Comparison of ENCODE assay signal across 13 cellular contexts in the genomic region with DNA sequence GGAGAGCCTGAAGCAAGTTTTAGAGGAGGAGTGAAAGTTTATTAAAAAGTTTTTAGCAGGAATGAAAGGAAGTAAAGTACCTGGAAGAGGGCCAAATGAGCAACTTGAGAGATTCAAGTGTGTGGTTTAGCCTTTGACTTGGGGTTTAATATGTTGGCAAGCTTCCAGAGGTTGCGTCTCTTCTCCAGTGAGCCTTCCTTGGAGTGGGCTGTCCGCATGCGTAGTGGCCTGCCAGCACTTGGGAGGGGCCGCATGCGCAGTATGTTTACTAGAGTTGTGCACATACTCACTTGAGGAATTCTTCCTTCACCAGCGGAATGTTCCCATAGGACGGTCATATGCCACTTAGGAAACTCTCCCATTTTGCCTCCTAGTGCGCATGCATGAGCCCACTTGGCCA.
A peak's percentile ranks its signal among the peaks of the same experiment; 100 is the strongest.
DNase-seq lines count a peak whose midpoint lies in the region; ATAC-seq and TF ChIP-seq lines count a peak whose summit lies in the region.
"Had no signal": no experiment of that assay in that cellular context is flagged by ENCODE, and none has a peak within 500 bp of the region (broad histone marks: within the 10 kb centered on the region; RNA-seq: fewer than 3 reads in every experiment).

No MANE protein-coding gene starts in this region.

- H2AK5ac ChIP-seq in mesenchymal stem cell (ENCODE audit: low read length, severe bottlenecking), result no peak overlapping the region

- H4K8ac ChIP-seq in mesenchymal stem cell (ENCODE audit: low read length), result no peak overlapping the region

- no peaks in the 10 kb centered on the region for H3K36me3 Mint-ChIP-seq in natural killer cell treated with Interleukin-12 subunit alpha and Interleukin-12 subunit beta and Interleukin-15 and Interleukin-18, amount 100 ng/mL, for 72 hours

- DNase-seq in DMS53 treated with DMSO at 0.1 percent for 48 hours (lab: John Stamatoyannopoulos, UW; ENCODE audit: unreplicated experiment), result peak; percentile 20
- peak; percentile 60 for DNase-seq in LoVo (ENCODE audit: low spot score)
- DNase-seq in astrocyte of the hippocampus (ENCODE audit: low read depth, low spot score), result peak; percentile 37
- DNase-seq in mesenchymal stem cell, result peak; percentile 78
- DNase-seq in SHP77 treated with DMSO at 0.1 percent for 48 hours (lab: John Stamatoyannopoulos, UW), result no peak
- no peak for DNase-seq in natural killer cell treated with Interleukin-12 subunit alpha and Interleukin-12 subunit beta and Interleukin-15 and Interleukin-18, amount 100 ng/mL, for 72 hours (ENCODE audit: low spot score)
- no peak for DNase-seq in GM13977 (ENCODE audit: low spot score)
- DNase-seq: activated B cell treated with CpG ODN at 0.5 μM for 24 hours; activated T-cell treated with anti-CD3 and anti-CD28 coated beads, Interleukin-2, amount 50 U/mL, for 4 hours; islet precursor cell; NCI-H2081 treated with DMSO at 0.1 percent for 48 hours had no signal

- no peak overlapping the region for H2BK120ac ChIP-seq in mesenchymal stem cell (ENCODE audit: low read depth, low read length)

- H3K36me3 ChIP-seq in mesenchymal stem cell (ENCODE audit: control insufficient read depth in 1 of 2, insufficient read depth in 2 of 2, low read depth in 1 of 2, low read length in 2 of 2), result no peaks in the 10 kb centered on the region
- H3K36me3 ChIP-seq: BLaER1 had no signal

- no peak overlapping the region for H2BK15ac ChIP-seq in mesenchymal stem cell (ENCODE audit: low read depth, poor library complexity, severe bottlenecking)

- no peak overlapping the region for H2BK5ac ChIP-seq in mesenchymal stem cell (ENCODE audit: low read depth, low read length, poor library complexity, severe bottlenecking)

- TF ChIP-seq CTCF in GM13977 (IDR thresholded peaks at IDR 0.05; ENCODE audit: extremely low read depth, insufficient read depth, missing control alignments), result no peak

- no peak overlapping the region for H3K4me3 ChIP-seq in mesenchymal stem cell (ENCODE audit: insufficient read depth in 1 of 2, low read depth in 1 of 2, low read length in 2 of 2)
- H3K4me3 ChIP-seq: BLaER1 had no signal

- H3K9ac ChIP-seq in mesenchymal stem cell (ENCODE audit: low read length), result no peak overlapping the region
- H3K9ac ChIP-seq: BLaER1 had no signal

- no peak for ATAC-seq in HG03097 (IDR thresholded peaks at IDR 0.05; ENCODE audit: low FRiP score, unreplicated experiment)
- no peak for ATAC-seq in natural killer cell treated with Interleukin-12 subunit alpha and Interleukin-12 subunit beta and Interleukin-15 and Interleukin-18, amount 100 ng/mL, for 72 hours
- ATAC-seq: activated T-cell treated with anti-CD3 and anti-CD28 coated beads, Interleukin-2, amount 50 U/mL, for 4 hours had no signal

- no peak overlapping the region for H4K91ac ChIP-seq in mesenchymal stem cell (ENCODE audit: low read length)

- H3K4me2 ChIP-seq in mesenchymal stem cell (ENCODE audit: low read length, poor library complexity, severe bottlenecking), result no peak overlapping the region
- H3K4me2 ChIP-seq: BLaER1 had no signal

- H3K27me3 Mint-ChIP-seq in natural killer cell treated with Interleukin-12 subunit alpha and Interleukin-12 subunit beta and Interleukin-15 and Interleukin-18, amount 100 ng/mL, for 72 hours, result peaks cover 10 to 24% of the 10 kb centered on the region in 2 donors

- 68% methylated on average over 8 of the region's 8 CpGs for WGBS in mesenchymal stem cell

- no peak overlapping the region for H2BK12ac ChIP-seq in mesenchymal stem cell (ENCODE audit: low read length in 2 of 2)

- H3K27me3 ChIP-seq in mesenchymal stem cell (ENCODE audit: control insufficient read depth in 1 of 2, insufficient read depth in 1 of 2, low read length in 2 of 2), result no peaks in the 10 kb centered on the region
- H3K27me3 ChIP-seq: BLaER1 had no signal

- H3K9me3 ChIP-seq in mesenchymal stem cell (ENCODE audit: control insufficient read depth, low read length), result no peaks in the 10 kb centered on the region
- H3K9me3 ChIP-seq: BLaER1 had no signal

- H3K4ac ChIP-seq in mesenchymal stem cell (ENCODE audit: low read depth in 1 of 2, low read length in 2 of 2), result no peak overlapping the region

- in situ Hi-C loops in GM13977 (cut with MboI; ENCODE audit: low pct_unique_long_range_greater_than_20kb, low sequenced_read_pairs, unreplicated experiment), result no loop called here

- H3K27ac ChIP-seq in mesenchymal stem cell (ENCODE audit: low read length, poor library complexity, severe bottlenecking), result no peak overlapping the region
- H3K27ac ChIP-seq: BLaER1 had no signal

- no peak overlapping the region for H3K27ac Mint-ChIP-seq in natural killer cell treated with Interleukin-12 subunit alpha and Interleukin-12 subunit beta and Interleukin-15 and Interleukin-18, amount 100 ng/mL, for 72 hours
- H3K27ac Mint-ChIP-seq: activated B cell treated with CpG ODN at 0.5 μM for 24 hours had no signal

- H3K4me3 Mint-ChIP-seq in natural killer cell treated with Interleukin-12 subunit alpha and Interleukin-12 subunit beta and Interleukin-15 and Interleukin-18, amount 100 ng/mL, for 72 hours, result no peak overlapping the region
- H3K4me3 Mint-ChIP-seq: activated B cell treated with CpG ODN at 0.5 μM for 24 hours; activated T-cell treated with anti-CD3 and anti-CD28 coated beads, Interleukin-2, amount 50 U/mL, for 4 hours had no signal

- H2AFZ ChIP-seq in mesenchymal stem cell (ENCODE audit: low read depth, low read length), result no peak overlapping the region

- no peaks in the 10 kb centered on the region for H3K4me1 Mint-ChIP-seq in natural killer cell treated with Interleukin-12 subunit alpha and Interleukin-12 subunit beta and Interleukin-15 and Interleukin-18, amount 100 ng/mL, for 72 hours (ENCODE audit: low read depth in 2 of 2)
- H3K4me1 Mint-ChIP-seq: activated B cell treated with CpG ODN at 0.5 μM for 24 hours had no signal

- H3K9me3 Mint-ChIP-seq in natural killer cell treated with Interleukin-12 subunit alpha and Interleukin-12 subunit beta and Interleukin-15 and Interleukin-18, amount 100 ng/mL, for 72 hours, result no peaks in the 10 kb centered on the region
- H3K9me3 Mint-ChIP-seq: activated B cell treated with CpG ODN at 0.5 μM for 24 hours; activated T-cell treated with anti-CD3 and anti-CD28 coated beads, Interleukin-2, amount 50 U/mL, for 4 hours had no signal

- H3K79me1 ChIP-seq in mesenchymal stem cell (replicated peaks; ENCODE audit: low read length, poor library complexity, severe bottlenecking), result no peaks in the 10 kb centered on the region

- no peak overlapping the region for H3K18ac ChIP-seq in mesenchymal stem cell (ENCODE audit: low read depth in 1 of 2, low read length in 2 of 2)

- no peak overlapping the region for H3K23ac ChIP-seq in mesenchymal stem cell (ENCODE audit: low read length in 2 of 2)

- no peak overlapping the region for H3K14ac ChIP-seq in mesenchymal stem cell (ENCODE audit: low read length in 2 of 2)

- no peaks in the 10 kb centered on the region for H3K4me1 ChIP-seq in mesenchymal stem cell (ENCODE audit: control insufficient read depth, insufficient read depth, low read depth, low read length)
- H3K4me1 ChIP-seq: BLaER1 had no signal

Comparison
In these comparisons a context has a peak if more than half of its experiments do, and no peak if none do; other contexts are left out.
1. DNase-seq: peak in DMS53 treated with DMSO at 0.1 percent for 48 hours (single experiment), LoVo (single experiment), astrocyte of the hippocampus (single experiment) and mesenchymal stem cell (single experiment); none in SHP77 treated with DMSO at 0.1 percent for 48 hours (single experiment), natural killer cell treated with Interleukin-12 subunit alpha and Interleukin-12 subunit beta and Interleukin-15 and Interleukin-18, amount 100 ng/mL, for 72 hours (single experiment) and GM13977 (single experiment).